ENCODE assay signal across 8 cellular contexts in genomic region chr7:28685660-28686417, GRCh38.
DNase-seq lines count a peak whose midpoint lies in the region; ATAC-seq, FAIRE-seq and TF ChIP-seq lines count a peak whose summit lies in the region.

No MANE protein-coding gene starts in this region.

- intact Hi-C loops in left cardiac atrium (cut with DNase I): loop anchor here in 1 of 2 donors (10.0 kb wide), 1 partner anchor 281 kb away; no protein-coding TSS in a partner anchor

- no peaks in the 10 kb centered on the region for H3K9me3 Mint-ChIP-seq in T-helper 2 cell treated with Interferon-gamma antibody and Interleukin-4, amounts not matched to agents 5 μg/mL and 100 μg/mL, for 36 hours

- ATAC-seq in HG02885 (IDR thresholded peaks at IDR 0.05; ENCODE audit: poor library complexity, unreplicated experiment): peak; percentile 77
- peak; percentile 95 to 96 for ATAC-seq in left cardiac atrium
- peak; percentile 94 for ATAC-seq in omental fat pad (ENCODE audit: low FRiP score)
- no peak for ATAC-seq in HG02798 (IDR thresholded peaks at IDR 0.05; ENCODE audit: poor library complexity, unreplicated experiment)

- no peaks in the 10 kb centered on the region for H3K4me1 Mint-ChIP-seq in T-helper 2 cell treated with Interferon-gamma antibody and Interleukin-4, amounts not matched to agents 5 μg/mL and 100 μg/mL, for 36 hours (ENCODE audit: low read depth)

- no peak overlapping the region for H3K4me3 Mint-ChIP-seq in T-helper 2 cell treated with Interferon-gamma antibody and Interleukin-4, amounts not matched to agents 5 μg/mL and 100 μg/mL, for 36 hours

- no peaks in the 10 kb centered on the region for H3K36me3 Mint-ChIP-seq in T-helper 2 cell treated with Interferon-gamma antibody and Interleukin-4, amounts not matched to agents 5 μg/mL and 100 μg/mL, for 36 hours (ENCODE audit: low read depth)

- H3K27me3 Mint-ChIP-seq in T-helper 2 cell treated with Interferon-gamma antibody and Interleukin-4, amounts not matched to agents 5 μg/mL and 100 μg/mL, for 36 hours (ENCODE audit: low read depth): no peaks in the 10 kb centered on the region

- TF ChIP-seq CTCF in omental fat pad (IDR thresholded peaks at IDR 0.05): no peak

- peak overlapping the region; percentile 79 for H3K27ac ChIP-seq in angular gyrus (ENCODE audit: low read depth, low read length)

- DNase-seq in NCI-H2196 treated with DMSO at 0.1 percent for 48 hours (lab: John Stamatoyannopoulos, UW; ENCODE audit: unreplicated experiment) (peak; percentile 50), left cardiac atrium (peak; percentile 92), omental fat pad (ENCODE audit: low spot score) (peak; percentile 83)
- DNase-seq in T-helper 2 cell treated with Interferon-gamma antibody and Interleukin-4, amounts not matched to agents 5 μg/mL and 100 μg/mL, for 36 hours (ENCODE audit: low spot score): no peak

- FAIRE-seq in G401.6 (lab: Jason Lieb, UNC): peak; percentile 94

- no peak overlapping the region for H3K27ac Mint-ChIP-seq in T-helper 2 cell treated with Interferon-gamma antibody and Interleukin-4, amounts not matched to agents 5 μg/mL and 100 μg/mL, for 36 hours
